ENCODE assay signal across 14 cellular contexts in the genomic region with DNA sequence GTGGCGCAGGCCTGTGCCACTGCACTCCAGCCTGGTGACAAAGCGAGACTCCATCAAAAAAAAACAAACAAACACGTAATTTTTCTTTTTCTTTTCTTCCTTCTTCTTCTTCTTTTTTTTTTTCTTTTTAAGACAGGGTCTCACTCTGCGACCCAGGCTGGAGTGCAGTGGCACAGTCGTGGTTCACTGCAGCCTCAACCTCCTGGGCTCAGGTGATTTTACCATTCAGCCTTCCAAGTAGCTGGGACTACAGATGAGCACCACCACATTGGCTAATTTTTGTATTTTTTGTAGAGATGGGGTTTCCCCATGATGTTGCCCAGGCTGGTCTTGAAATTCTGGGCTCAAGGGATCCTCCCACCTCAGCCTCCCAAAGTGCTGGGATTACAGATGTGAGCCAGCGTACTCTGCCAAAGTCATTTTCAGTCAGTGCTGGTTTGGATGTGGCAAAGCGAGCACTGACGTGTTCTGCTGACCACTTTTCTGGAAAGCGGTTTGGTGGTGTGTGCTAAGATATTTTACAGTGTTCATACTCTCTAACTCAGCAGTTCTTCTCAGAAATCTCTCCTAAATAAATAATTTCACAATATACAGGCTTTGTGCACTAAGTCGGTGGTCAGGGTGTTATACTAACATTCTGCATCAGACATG. TPM values are rescaled to one million over a fixed set of nuclear protein-coding genes. Genes with fewer than 3 reads are reported as not detected.
DNase-seq lines count a peak whose midpoint lies in the region; ATAC-seq and TF ChIP-seq lines count a peak whose summit lies in the region.
"Had no signal": no experiment of that assay in that cellular context is flagged by ENCODE, and none has a peak within 500 bp of the region (broad histone marks: within the 10 kb centered on the region; RNA-seq: fewer than 3 reads in every experiment).

No MANE protein-coding gene starts in this region.

- no peak for TF ChIP-seq CTCF in ovary (IDR thresholded peaks at IDR 0.05)

- intact Hi-C loops in activated CD4-positive, alpha-beta T cell treated with anti-CD3 and anti-CD28 coated beads for 36 hours (cut with DNase I, micrococcal nuclease) = no loop called here
- intact Hi-C loops in activated T-helper 1 cell treated with anti-CD3 and anti-CD28 coated beads, Interleukin-12 subunit alpha, Interleukin-12 subunit beta, Interleukin-2, Interleukin-4 antibody, amounts not matched to agents 30 ng/mL and 10 ng/mL and 1 ng/mL, durations not matched to agents 14 hours and 24 hours and 36 hours (cut with micrococcal nuclease) = no loop called here
- intact Hi-C loops in ovary (cut with DNase I) = no loop called here

- H3K4me1 ChIP-seq in ovary (ENCODE audit: insufficient read depth) = peaks cover 4% of the 10 kb centered on the region

- no peak overlapping the region for H3K27ac ChIP-seq in ovary
- H3K27ac ChIP-seq: 22Rv1 had no signal

- peaks cover 31% of the 10 kb centered on the region for H3K36me3 Mint-ChIP-seq in activated CD4-positive, alpha-beta T cell treated with anti-CD3 and anti-CD28 coated beads for 36 hours (ENCODE audit: low read depth)
- peaks cover 28% of the 10 kb centered on the region for H3K36me3 Mint-ChIP-seq in activated T-helper 1 cell treated with anti-CD3 and anti-CD28 coated beads, Interleukin-12 subunit alpha, Interleukin-12 subunit beta, Interleukin-2, Interleukin-4 antibody, amounts not matched to agents 30 ng/mL and 10 ng/mL and 1 ng/mL, durations not matched to agents 14 hours and 24 hours and 36 hours (ENCODE audit: low read depth)
- peaks cover 7 to 24% (median 18%) of the 10 kb centered on the region in 3 donors for H3K36me3 Mint-ChIP-seq in immature natural killer cell

- 90 to 92% (median 91%) methylated on average over 10 of the region's 10 CpGs for WGBS in ovary, 3 donors

- H3K4me1 Mint-ChIP-seq in activated CD4-positive, alpha-beta T cell treated with anti-CD3 and anti-CD28 coated beads for 36 hours = peaks cover 83% of the 10 kb centered on the region
- peaks cover 70% of the 10 kb centered on the region for H3K4me1 Mint-ChIP-seq in activated T-helper 1 cell treated with anti-CD3 and anti-CD28 coated beads, Interleukin-12 subunit alpha, Interleukin-12 subunit beta, Interleukin-2, Interleukin-4 antibody, amounts not matched to agents 30 ng/mL and 10 ng/mL and 1 ng/mL, durations not matched to agents 14 hours and 24 hours and 36 hours (ENCODE audit: low read depth)
- peaks cover 29 to 34% of the 10 kb centered on the region in 2 donors for H3K4me1 Mint-ChIP-seq in immature natural killer cell
- peaks cover 80% of the 10 kb centered on the region for H3K4me1 Mint-ChIP-seq in stimulated activated naive CD8-positive, alpha-beta T cell treated with anti-CD3 and anti-CD28 coated beads, Interleukin-15, amount 100 ng/mL, for 72 hours

- H3K36me3 ChIP-seq in ovary = no peaks in the 10 kb centered on the region

- H3K27me3 ChIP-seq in ovary = no peaks in the 10 kb centered on the region
- H3K27me3 ChIP-seq: thyroid gland had no signal

- CTCF ChIA-PET in activated CD4-positive, alpha-beta T cell treated with anti-CD3 and anti-CD28 coated beads for 36 hours (lab: Charles Lee) = interaction anchor here (0.6 kb wide), 1 partner anchor 119 kb away, joined by 4 read pairs; no protein-coding TSS in a partner anchor

- TF ChIP-seq POLR2A in ovary (IDR thresholded peaks at IDR 0.05) = no peak

- H3K4me3 ChIP-seq in ovary = no peak overlapping the region
- H3K4me3 ChIP-seq: thyroid gland had no signal

- no peak for ATAC-seq in activated CD4-positive, alpha-beta T cell treated with anti-CD3 and anti-CD28 coated beads for 36 hours
- ATAC-seq in stimulated activated naive CD8-positive, alpha-beta T cell treated with anti-CD3 and anti-CD28 coated beads, Interleukin-15, amount 100 ng/mL, for 72 hours = no peak

- H3K9me3 Mint-ChIP-seq in activated CD4-positive, alpha-beta T cell treated with anti-CD3 and anti-CD28 coated beads for 36 hours (ENCODE audit: low read depth) = no peaks in the 10 kb centered on the region
- H3K9me3 Mint-ChIP-seq in activated T-helper 1 cell treated with anti-CD3 and anti-CD28 coated beads, Interleukin-12 subunit alpha, Interleukin-12 subunit beta, Interleukin-2, Interleukin-4 antibody, amounts not matched to agents 30 ng/mL and 10 ng/mL and 1 ng/mL, durations not matched to agents 14 hours and 24 hours and 36 hours = no peaks in the 10 kb centered on the region
- H3K9me3 Mint-ChIP-seq in immature natural killer cell = no peaks in the 10 kb centered on the region
- H3K9me3 Mint-ChIP-seq in stimulated activated naive CD8-positive, alpha-beta T cell treated with anti-CD3 and anti-CD28 coated beads, Interleukin-15, amount 100 ng/mL, for 72 hours = no peaks in the 10 kb centered on the region
- H3K9me3 Mint-ChIP-seq: nephron progenitor cell had no signal

- TF ChIP-seq EP300 in ovary (IDR thresholded peaks at IDR 0.05) = no peak

- peak overlapping the region; percentile 72 for H3K4me3 Mint-ChIP-seq in activated CD4-positive, alpha-beta T cell treated with anti-CD3 and anti-CD28 coated beads for 36 hours
- H3K4me3 Mint-ChIP-seq in activated T-helper 1 cell treated with anti-CD3 and anti-CD28 coated beads, Interleukin-12 subunit alpha, Interleukin-12 subunit beta, Interleukin-2, Interleukin-4 antibody, amounts not matched to agents 30 ng/mL and 10 ng/mL and 1 ng/mL, durations not matched to agents 14 hours and 24 hours and 36 hours = peak overlapping the region; percentile 79
- H3K4me3 Mint-ChIP-seq in immature natural killer cell = peak overlapping the region in 1 of 5 donors; percentile 45
- H3K4me3 Mint-ChIP-seq in stimulated activated naive CD8-positive, alpha-beta T cell treated with anti-CD3 and anti-CD28 coated beads, Interleukin-15, amount 100 ng/mL, for 72 hours = peak overlapping the region; percentile 81 to 83
- H3K4me3 Mint-ChIP-seq: nephron progenitor cell had no signal

- no peaks in the 10 kb centered on the region for H3K27me3 Mint-ChIP-seq in activated CD4-positive, alpha-beta T cell treated with anti-CD3 and anti-CD28 coated beads for 36 hours
- H3K27me3 Mint-ChIP-seq in activated T-helper 1 cell treated with anti-CD3 and anti-CD28 coated beads, Interleukin-12 subunit alpha, Interleukin-12 subunit beta, Interleukin-2, Interleukin-4 antibody, amounts not matched to agents 30 ng/mL and 10 ng/mL and 1 ng/mL, durations not matched to agents 14 hours and 24 hours and 36 hours (ENCODE audit: insufficient read depth) = no peaks in the 10 kb centered on the region
- peaks cover 8 to 18% (median 11%) of the 10 kb centered on the region in 3 donors for H3K27me3 Mint-ChIP-seq in immature natural killer cell (ENCODE audit: low read depth in 3 of 3)
- no peaks in the 10 kb centered on the region for H3K27me3 Mint-ChIP-seq in stimulated activated naive CD8-positive, alpha-beta T cell treated with anti-CD3 and anti-CD28 coated beads, Interleukin-15, amount 100 ng/mL, for 72 hours

- peak; percentile 44 for DNase-seq in activated CD4-positive, alpha-beta T cell treated with anti-CD3 and anti-CD28 coated beads for 36 hours
- no peak for DNase-seq in activated CD4-positive, alpha-beta T cell treated with anti-CD3 and anti-CD28 coated beads for 4 hours
- no peak for DNase-seq in activated T-helper 1 cell treated with anti-CD3 and anti-CD28 coated beads, Interleukin-12 subunit alpha, Interleukin-12 subunit beta, Interleukin-2, Interleukin-4 antibody, amounts not matched to agents 30 ng/mL and 10 ng/mL and 1 ng/mL, durations not matched to agents 14 hours and 24 hours and 36 hours (ENCODE audit: low spot score)
- DNase-seq in immature natural killer cell (no peak), superior temporal gyrus (ENCODE audit: extremely low spot score) (no peak), NCI-H1436 treated with DMSO at 0.1 percent for 48 hours (lab: John Stamatoyannopoulos, UW) (no peak), ovary (no peak)
- peak in 1 of 2 donors; percentile 31 for DNase-seq in stimulated activated naive CD8-positive, alpha-beta T cell treated with anti-CD3 and anti-CD28 coated beads, Interleukin-15, amount 100 ng/mL, for 72 hours
- DNase-seq: NCI-H1694 treated with DMSO at 0.1 percent for 48 hours; nephron progenitor cell; stimulated activated CD4-positive, alpha-beta T cell treated with anti-CD3 and anti-CD28 coated beads, Interleukin-2, amount 100 ng/mL, for 24 hours; thyroid gland had no signal

- H3K27ac Mint-ChIP-seq in activated CD4-positive, alpha-beta T cell treated with anti-CD3 and anti-CD28 coated beads for 36 hours = peak overlapping the region; percentile 95
- peak overlapping the region; percentile 97 for H3K27ac Mint-ChIP-seq in activated T-helper 1 cell treated with anti-CD3 and anti-CD28 coated beads, Interleukin-12 subunit alpha, Interleukin-12 subunit beta, Interleukin-2, Interleukin-4 antibody, amounts not matched to agents 30 ng/mL and 10 ng/mL and 1 ng/mL, durations not matched to agents 14 hours and 24 hours and 36 hours
- H3K27ac Mint-ChIP-seq in immature natural killer cell = peak overlapping the region; percentile 97 to 100 (median 99)
- H3K27ac Mint-ChIP-seq in stimulated activated naive CD8-positive, alpha-beta T cell treated with anti-CD3 and anti-CD28 coated beads, Interleukin-15, amount 100 ng/mL, for 72 hours = peak overlapping the region in 1 of 2 donors; percentile 99

- no peaks in the 10 kb centered on the region for H3K9me3 ChIP-seq in ovary
- H3K9me3 ChIP-seq: thyroid gland had no signal

- POLR2A ChIA-PET in activated CD4-positive, alpha-beta T cell treated with anti-CD3 and anti-CD28 coated beads for 36 hours (lab: Charles Lee) = interaction anchor here (0.6 kb wide), 1 partner anchor 13 kb away, joined by 4 read pairs; no protein-coding TSS in a partner anchor

RNA-seq across cellular contexts. Expression of gene FAM118A, which starts 10.7 kb away (rescaled TPM):
- 10 to 100 TPM; 25.5 to 29.0 TPM for total RNA-seq in activated CD4-positive, alpha-beta T cell treated with anti-CD3 and anti-CD28 coated beads for 36 hours
- total RNA-seq in activated T-helper 1 cell treated with anti-CD3 and anti-CD28 coated beads, Interleukin-12 subunit alpha, Interleukin-12 subunit beta, Interleukin-2, Interleukin-4 antibody, amounts not matched to agents 30 ng/mL and 10 ng/mL and 1 ng/mL, durations not matched to agents 14 hours and 24 hours and 36 hours = 30.7 and 38.6 TPM in 2 replicates
- polyA plus RNA-seq in immature natural killer cell (10 to 100 TPM; 10.6 to 33.9 (median 14.7) TPM), ovary (10 to 100 TPM; 27.4 to 57.8 TPM)
- total RNA-seq in ovary = 10 to 100 TPM; 21.9 to 50.4 (median 30.0) TPM

RNA-seq across cellular contexts. Expression of gene UPK3A, which starts 35.7 kb away (rescaled TPM):
- total RNA-seq in activated CD4-positive, alpha-beta T cell treated with anti-CD3 and anti-CD28 coated beads for 36 hours = not detected
- not detected in 2 replicates for total RNA-seq in activated T-helper 1 cell treated with anti-CD3 and anti-CD28 coated beads, Interleukin-12 subunit alpha, Interleukin-12 subunit beta, Interleukin-2, Interleukin-4 antibody, amounts not matched to agents 30 ng/mL and 10 ng/mL and 1 ng/mL, durations not matched to agents 14 hours and 24 hours and 36 hours
- 1 to 10 TPM in 2 of 3 donors, not detected in 1; 2.7 to 6.4 TPM for polyA plus RNA-seq in immature natural killer cell
- not detected for total RNA-seq in ovary
- under 1 TPM in 1 of 2 donors, not detected in 1; 0.22 TPM for polyA plus RNA-seq in ovary
- total RNA-seq: T-helper 2 cell treated with Interferon-gamma antibody and Interleukin-4, amounts not matched to agents 100 ng/mL and 5 ng/mL, for 36 hours had no signal
